ENCODE assay signal across 14 cellular contexts in genomic region chr17:82367724-82368524, GRCh38. TPM values are rescaled to one million over a fixed set of nuclear protein-coding genes. Genes with fewer than 3 reads are reported as not detected.
DNase-seq lines count a peak whose midpoint lies in the region; ATAC-seq and TF ChIP-seq lines count a peak whose summit lies in the region.
"Had no signal": no experiment of that assay in that cellular context is flagged by ENCODE, and none has a peak within 500 bp of the region (broad histone marks: within the 10 kb centered on the region; RNA-seq: fewer than 3 reads in every experiment).

No MANE protein-coding gene starts in this region.

- no peak overlapping the region for H3K27ac ChIP-seq in GM23338 (ENCODE audit: low read depth)
- H3K27ac ChIP-seq: body of pancreas, Peyer's patch had no signal

- no peaks in the 10 kb centered on the region for H3K9me3 ChIP-seq in BE2C
- H3K9me3 ChIP-seq: body of pancreas, Peyer's patch had no signal

- H3K27me3 ChIP-seq in BE2C, result peaks cover 20% of the 10 kb centered on the region
- H3K27me3 ChIP-seq in GM23338 (ENCODE audit: insufficient read depth), result peaks cover 38% of the 10 kb centered on the region

- no peak for TF ChIP-seq CTCF in BE2C (IDR thresholded peaks at IDR 0.05; ENCODE audit: low read depth, low read length)
- no peak for TF ChIP-seq CTCF in GM23338 (conservative IDR thresholded peaks at IDR 0.05; ENCODE audit: low read depth in 2 of 2)

- no peaks in the 10 kb centered on the region for H3K9me2 ChIP-seq in GM23338 (ENCODE audit: insufficient read depth)

- H3K4me1 Mint-ChIP-seq in GM23338, result peaks cover 12% of the 10 kb centered on the region
- peaks cover 7% of the 10 kb centered on the region for H3K4me1 Mint-ChIP-seq in activated CD8-positive, alpha-beta T cell treated with anti-CD3 and anti-CD28 coated beads, Interleukin-2, amount 10 ng/mL, durations not matched to agents 7 days and 5 days (ENCODE audit: low read depth)

- intact Hi-C loops in posterior cingulate gyrus (cut with DNase I), result no loop called here

- H3K27ac Mint-ChIP-seq in GM23338, result no peak overlapping the region
- H3K27ac Mint-ChIP-seq in activated CD8-positive, alpha-beta T cell treated with anti-CD3 and anti-CD28 coated beads, Interleukin-2, amount 10 ng/mL, durations not matched to agents 7 days and 5 days, result no peak overlapping the region

- H3K4me3 ChIP-seq in BE2C (ENCODE audit: low read depth, low read length), result peak overlapping the region; percentile 29; the same call in 1 of the 2 replicates
- H3K4me3 ChIP-seq in GM23338, result no peak overlapping the region
- H3K4me3 ChIP-seq: body of pancreas, Peyer's patch had no signal

- peak; percentile 87 for DNase-seq in BE2C
- peak; percentile 82 for DNase-seq in GM23338 (ENCODE audit: low spot score)
- peak; percentile 36 for DNase-seq in NCI-H2227 treated with DMSO at 0.1 percent for 48 hours (lab: John Stamatoyannopoulos, UW)
- DNase-seq in activated CD8-positive, alpha-beta T cell treated with anti-CD3 and anti-CD28 coated beads, Interleukin-2, amount 10 ng/mL, durations not matched to agents 7 days and 5 days, result no peak
- DNase-seq in posterior cingulate gyrus, result no peak
- DNase-seq in stimulated activated CD4-positive, alpha-beta T cell treated with anti-CD3 and anti-CD28 coated beads, Interleukin-4, amount 100 ng/mL, for 4 hours, result no peak
- DNase-seq: body of pancreas, occipital lobe, Peyer's patch had no signal

- H3K4me3 Mint-ChIP-seq in GM23338, result peak overlapping the region; percentile 54
- no peak overlapping the region for H3K4me3 Mint-ChIP-seq in activated CD8-positive, alpha-beta T cell treated with anti-CD3 and anti-CD28 coated beads, Interleukin-2, amount 10 ng/mL, durations not matched to agents 7 days and 5 days

- peaks cover 12% of the 10 kb centered on the region; the same call in 2 of the 3 replicates for H3K9me3 Mint-ChIP-seq in GM23338
- no peaks in the 10 kb centered on the region for H3K9me3 Mint-ChIP-seq in activated CD8-positive, alpha-beta T cell treated with anti-CD3 and anti-CD28 coated beads, Interleukin-2, amount 10 ng/mL, durations not matched to agents 7 days and 5 days (ENCODE audit: insufficient read depth)

- peaks cover 35% of the 10 kb centered on the region for H3K27me3 Mint-ChIP-seq in GM23338 (ENCODE audit: insufficient read depth, low read depth, poor library complexity)
- H3K27me3 Mint-ChIP-seq in activated CD8-positive, alpha-beta T cell treated with anti-CD3 and anti-CD28 coated beads, Interleukin-2, amount 10 ng/mL, durations not matched to agents 7 days and 5 days (ENCODE audit: low read depth), result peaks cover 46% of the 10 kb centered on the region

- H3K4me1 ChIP-seq in BE2C (no peaks in the 10 kb centered on the region; the same call in 1 of the 2 replicates), GM23338 (ENCODE audit: insufficient read depth) (no peaks in the 10 kb centered on the region; the same call in 1 of the 2 replicates)

- H3K36me3 ChIP-seq in BE2C (no peaks in the 10 kb centered on the region), GM23338 (ENCODE audit: insufficient read depth) (no peaks in the 10 kb centered on the region)
- H3K36me3 ChIP-seq: Peyer's patch had no signal

- H3K4me2 ChIP-seq in GM23338, result 0 out of 2 replicates have a peak overlapping the region, but pooled peaks have one; percentile 23

- no peaks in the 10 kb centered on the region for H4K20me1 ChIP-seq in GM23338 (replicated peaks; ENCODE audit: insufficient read depth)

- no peaks in the 10 kb centered on the region for H3K79me2 ChIP-seq in GM23338 (replicated peaks; ENCODE audit: insufficient read depth)

- peaks cover 4% of the 10 kb centered on the region; the same call in 2 of the 3 replicates for H3K36me3 Mint-ChIP-seq in GM23338 (ENCODE audit: low read depth)
- H3K36me3 Mint-ChIP-seq in activated CD8-positive, alpha-beta T cell treated with anti-CD3 and anti-CD28 coated beads, Interleukin-2, amount 10 ng/mL, durations not matched to agents 7 days and 5 days (ENCODE audit: low read depth), result no peaks in the 10 kb centered on the region

- CTCF ChIA-PET in activated CD8-positive, alpha-beta T cell treated with anti-CD3 and anti-CD28 coated beads, Interleukin-2, amount 10 ng/mL, durations not matched to agents 7 days and 5 days (lab: Charles Lee), result no interaction called here

- H3F3A ChIP-seq in GM23338 (replicated peaks; ENCODE audit: low read depth), result no peaks in the 10 kb centered on the region

- no peak overlapping the region for H2AFZ ChIP-seq in GM23338

- peak; percentile 82 for ATAC-seq in GM23338
- peak; percentile 55 for ATAC-seq in activated CD8-positive, alpha-beta T cell treated with anti-CD3 and anti-CD28 coated beads, Interleukin-2, amount 10 ng/mL, durations not matched to agents 7 days and 5 days
- ATAC-seq in HG03520 (IDR thresholded peaks at IDR 0.05; ENCODE audit: unreplicated experiment), result no peak
- no peak for ATAC-seq in HG02938 (IDR thresholded peaks at IDR 0.05; ENCODE audit: unreplicated experiment)
- ATAC-seq: body of pancreas had no signal

- POLR2A ChIA-PET in activated CD8-positive, alpha-beta T cell treated with anti-CD3 and anti-CD28 coated beads, Interleukin-2, amount 10 ng/mL, durations not matched to agents 7 days and 5 days (lab: Charles Lee), result no interaction called here

TF ChIP-seq in GM23338, 12 proteins besides CTCF, POLR2A, EP300 and RAD21:
- TF ChIP-seq CREB1 (CRISPR knock-in tag; IDR thresholded peaks at IDR 0.05; ENCODE audit: low read depth) (peak; percentile 44; the same call in 1 of the 2 replicates), STAT1 (IDR thresholded peaks at IDR 0.05; ENCODE audit: unreplicated experiment) (no peak)

RNA-seq across cellular contexts. Expression of gene UTS2R, which starts 3.6 kb away (rescaled TPM):
- 0.65 TPM for polyA plus RNA-seq in BE2C (2012; ENCODE audit: insufficient read depth, insufficient read length, low read depth)
- total RNA-seq in GM23338 (2014; rRNA removed; shearing (Covaris generic)), result 0.49 and 0.82 TPM in 2 replicates
- polyA plus RNA-seq in GM23338 (2016; fragmentation: Nextera tagmentation; extraction: Ambion mirVana), result not detected in 2 replicates
- not detected for total RNA-seq in activated CD8-positive, alpha-beta T cell treated with anti-CD3 and anti-CD28 coated beads, Interleukin-2, amount 10 ng/mL, durations not matched to agents 7 days and 5 days
- total RNA-seq: body of pancreas, epithelial cell of proximal tubule, HT-29, occipital lobe, Peyer's patch, ureter had no signal

RNA-seq across cellular contexts. Expression of gene TEX19, which starts 8.9 kb away (rescaled TPM):
- polyA plus RNA-seq in BE2C (2012; ENCODE audit: insufficient read depth, insufficient read length, low read depth), result not detected
- total RNA-seq in GM23338 (2014; rRNA removed; shearing (Covaris generic)), result 0.66 and 1.1 TPM in 2 replicates
- 0.10 and 0.23 TPM in 2 replicates for polyA plus RNA-seq in GM23338 (2016; fragmentation: Nextera tagmentation; extraction: Ambion mirVana)
- not detected for total RNA-seq in activated CD8-positive, alpha-beta T cell treated with anti-CD3 and anti-CD28 coated beads, Interleukin-2, amount 10 ng/mL, durations not matched to agents 7 days and 5 days
- total RNA-seq: body of pancreas, epithelial cell of proximal tubule, occipital lobe, Peyer's patch, ureter had no signal

RNA-seq across cellular contexts. Expression of gene SECTM1, which starts 34.4 kb away (rescaled TPM):
- polyA plus RNA-seq in BE2C (2012; ENCODE audit: insufficient read depth, insufficient read length, low read depth), result 0.42 TPM
- 0.16 and 1.3 TPM in 2 replicates for total RNA-seq in GM23338 (2014; rRNA removed; shearing (Covaris generic))
- 0.21 TPM in 1 of 2 replicates, not detected in the other for polyA plus RNA-seq in GM23338 (2016; fragmentation: Nextera tagmentation; extraction: Ambion mirVana)
- total RNA-seq in activated CD8-positive, alpha-beta T cell treated with anti-CD3 and anti-CD28 coated beads, Interleukin-2, amount 10 ng/mL, durations not matched to agents 7 days and 5 days, result under 1 TPM; 0.92 to 0.94 TPM

RNA-seq across cellular contexts. Expression of gene HEXD, which starts 50.2 kb away (rescaled TPM):
- 34.3 TPM for polyA plus RNA-seq in BE2C (2012; ENCODE audit: insufficient read depth, insufficient read length, low read depth)
- 23.1 and 31.1 TPM in 2 replicates for total RNA-seq in GM23338 (2014; rRNA removed; shearing (Covaris generic))
- 11.0 and 11.9 TPM in 2 replicates for polyA plus RNA-seq in GM23338 (2016; fragmentation: Nextera tagmentation; extraction: Ambion mirVana)
- total RNA-seq in activated CD8-positive, alpha-beta T cell treated with anti-CD3 and anti-CD28 coated beads, Interleukin-2, amount 10 ng/mL, durations not matched to agents 7 days and 5 days, result 10 to 100 TPM; 47.6 to 53.6 TPM

RNA-seq across cellular contexts. Expression of gene OGFOD3, which starts 50.5 kb away (rescaled TPM):
- polyA plus RNA-seq in BE2C (2012; ENCODE audit: insufficient read depth, insufficient read length, low read depth), result 60.8 TPM
- total RNA-seq in GM23338 (2014; rRNA removed; shearing (Covaris generic)), result 24.6 and 30.8 TPM in 2 replicates
- polyA plus RNA-seq in GM23338 (2016; fragmentation: Nextera tagmentation; extraction: Ambion mirVana), result 9.6 and 10.6 TPM in 2 replicates
- total RNA-seq in activated CD8-positive, alpha-beta T cell treated with anti-CD3 and anti-CD28 coated beads, Interleukin-2, amount 10 ng/mL, durations not matched to agents 7 days and 5 days, result 10 to 100 TPM; 25.2 to 28.0 TPM

Comparison
In these comparisons a context has a peak if more than half of its experiments do, and no peak if none do; other contexts are left out.
1. DNase-seq: peak in BE2C (single experiment), GM23338 (single experiment) and NCI-H2227 treated with DMSO at 0.1 percent for 48 hours (single experiment); none in activated CD8-positive, alpha-beta T cell treated with anti-CD3 and anti-CD28 coated beads, Interleukin-2, amount 10 ng/mL, durations not matched to agents 7 days and 5 days (single experiment), posterior cingulate gyrus (0 of 10) and stimulated activated CD4-positive, alpha-beta T cell treated with anti-CD3 and anti-CD28 coated beads, Interleukin-4, amount 100 ng/mL, for 4 hours (0 of 2).
2. ATAC-seq: peak in GM23338 (single experiment) and activated CD8-positive, alpha-beta T cell treated with anti-CD3 and anti-CD28 coated beads, Interleukin-2, amount 10 ng/mL, durations not matched to agents 7 days and 5 days (single experiment); none in HG03520 (single experiment) and HG02938 (single experiment).